In genomic region chr6:124495316-124496176, GRCh38 we compare ENCODE assay signal across 21 cellular contexts.
"Had no signal": no experiment of that assay in that cellular context is flagged by ENCODE, and none has a peak within 500 bp of the region (broad histone marks: within the 10 kb centered on the region; RNA-seq: fewer than 3 reads in every experiment).

No MANE protein-coding gene starts in this region.

- H3K4me3 Mint-ChIP-seq: activated CD4-positive, alpha-beta memory T cell treated with anti-CD3 and anti-CD28 coated beads, Interleukin-2, amount 10 ng/mL, durations not matched to agents 7 days and 5 days; activated CD4-positive, alpha-beta T cell treated with anti-CD3 and anti-CD28 coated beads, Interleukin-2, amount 10 ng/mL, durations not matched to agents 24 days and 14 days; activated naive CD4-positive, alpha-beta T cell treated with anti-CD3 and anti-CD28 coated beads, Interleukin-2, amount 10 ng/mL, durations not matched to agents 7 days and 5 days; activated T-cell treated with anti-CD3 and anti-CD28 coated beads, Interleukin-2, amount 50 U/mL, for 72 hours; effector memory CD8-positive, alpha-beta T cell; memory B cell; nephron progenitor cell; stimulated activated naive B cell treated with anti-CD40 and anti-IgM and Interleukin-4, amounts not matched to agents 10 μg/mL and 1 μg/mL and 100 μg/mL, for 72 hours had no signal

- H3K36me3 ChIP-seq: brain microvascular endothelial cell, colonic mucosa, esophagus muscularis mucosa, uterus had no signal

- H3K4me3 ChIP-seq: colonic mucosa, dorsolateral prefrontal cortex, esophagus muscularis mucosa, testis, uterus had no signal

- H3K9me3 ChIP-seq: colonic mucosa, esophagus muscularis mucosa, testis, uterus had no signal

- DNase-seq: activated CD4-positive, alpha-beta memory T cell treated with anti-CD3 and anti-CD28 coated beads, Interleukin-2, amount 10 ng/mL, durations not matched to agents 7 days and 5 days; activated CD4-positive, alpha-beta T cell treated with anti-CD3 and anti-CD28 coated beads, Interleukin-2, amount 10 ng/mL, durations not matched to agents 24 days and 14 days; activated effector memory CD4-positive, alpha-beta T cell treated with Interleukin-2 at 50 U/mL for 16 hours; activated naive CD4-positive, alpha-beta T cell treated with anti-CD3 and anti-CD28 coated beads, Interleukin-2, amount 10 ng/mL, durations not matched to agents 7 days and 5 days; activated T-cell treated with anti-CD3 and anti-CD28 coated beads, Interleukin-2, amount 50 U/mL, for 72 hours; brain microvascular endothelial cell; central memory CD4-positive, alpha-beta T cell; colonic mucosa; dorsolateral prefrontal cortex; effector memory CD8-positive, alpha-beta T cell; hypothalamus; nephron progenitor cell; occipital lobe; stimulated activated CD4-positive, alpha-beta T cell treated with anti-CD3 and anti-CD28 coated beads, Interleukin-2, amount 100 ng/mL, for 48 hours; stimulated activated CD8-positive, alpha-beta memory T cell treated with anti-CD3 and anti-CD28 coated beads, Interleukin-4, amount 100 ng/mL, for 48 hours; stimulated activated naive B cell treated with anti-CD40 and anti-IgM and Interleukin-4, amounts not matched to agents 10 μg/mL and 1 μg/mL and 100 μg/mL, for 72 hours; testis; uterus had no signal

- H3K36me3 Mint-ChIP-seq: activated naive CD4-positive, alpha-beta T cell treated with anti-CD3 and anti-CD28 coated beads, Interleukin-2, amount 10 ng/mL, durations not matched to agents 7 days and 5 days; memory B cell; stimulated activated naive B cell treated with anti-CD40 and anti-IgM and Interleukin-4, amounts not matched to agents 10 μg/mL and 1 μg/mL and 100 μg/mL, for 72 hours had no signal

- H3K27me3 Mint-ChIP-seq: activated CD4-positive, alpha-beta memory T cell treated with anti-CD3 and anti-CD28 coated beads, Interleukin-2, amount 10 ng/mL, durations not matched to agents 7 days and 5 days; activated CD4-positive, alpha-beta T cell treated with anti-CD3 and anti-CD28 coated beads, Interleukin-2, amount 10 ng/mL, durations not matched to agents 24 days and 14 days; activated naive CD4-positive, alpha-beta T cell treated with anti-CD3 and anti-CD28 coated beads, Interleukin-2, amount 10 ng/mL, durations not matched to agents 7 days and 5 days; effector memory CD8-positive, alpha-beta T cell; memory B cell; stimulated activated naive B cell treated with anti-CD40 and anti-IgM and Interleukin-4, amounts not matched to agents 10 μg/mL and 1 μg/mL and 100 μg/mL, for 72 hours had no signal

- H3K27me3 ChIP-seq: brain microvascular endothelial cell, colonic mucosa, dorsolateral prefrontal cortex, esophagus muscularis mucosa, testis, uterus had no signal

- H3K27ac Mint-ChIP-seq: activated CD4-positive, alpha-beta memory T cell treated with anti-CD3 and anti-CD28 coated beads, Interleukin-2, amount 10 ng/mL, durations not matched to agents 7 days and 5 days; activated CD4-positive, alpha-beta T cell treated with anti-CD3 and anti-CD28 coated beads, Interleukin-2, amount 10 ng/mL, durations not matched to agents 24 days and 14 days; activated naive CD4-positive, alpha-beta T cell treated with anti-CD3 and anti-CD28 coated beads, Interleukin-2, amount 10 ng/mL, durations not matched to agents 7 days and 5 days; activated T-cell treated with anti-CD3 and anti-CD28 coated beads, Interleukin-2, amount 50 U/mL, for 72 hours; memory B cell; nephron progenitor cell; stimulated activated naive B cell treated with anti-CD40 and anti-IgM and Interleukin-4, amounts not matched to agents 10 μg/mL and 1 μg/mL and 100 μg/mL, for 72 hours had no signal

- H3K4me1 Mint-ChIP-seq: activated CD4-positive, alpha-beta memory T cell treated with anti-CD3 and anti-CD28 coated beads, Interleukin-2, amount 10 ng/mL, durations not matched to agents 7 days and 5 days; activated CD4-positive, alpha-beta T cell treated with anti-CD3 and anti-CD28 coated beads, Interleukin-2, amount 10 ng/mL, durations not matched to agents 24 days and 14 days; activated naive CD4-positive, alpha-beta T cell treated with anti-CD3 and anti-CD28 coated beads, Interleukin-2, amount 10 ng/mL, durations not matched to agents 7 days and 5 days; memory B cell; nephron progenitor cell; stimulated activated naive B cell treated with anti-CD40 and anti-IgM and Interleukin-4, amounts not matched to agents 10 μg/mL and 1 μg/mL and 100 μg/mL, for 72 hours had no signal

- H3K27ac ChIP-seq: brain microvascular endothelial cell, colonic mucosa, esophagus muscularis mucosa, testis, uterus had no signal

- H3K4me1 ChIP-seq: colonic mucosa, esophagus muscularis mucosa, testis, uterus had no signal

- ATAC-seq: activated CD4-positive, CD25-positive, alpha-beta regulatory T cell treated with anti-CD3 and anti-CD28 coated beads, Interleukin-2, amount 50 U/mL, for 24 hours; activated T-cell treated with anti-CD3 and anti-CD28 coated beads, Interleukin-2, amount 50 U/mL, for 72 hours; effector memory CD8-positive, alpha-beta T cell; stimulated activated naive B cell treated with anti-CD40 and anti-IgM and Interleukin-4, amounts not matched to agents 10 μg/mL and 1 μg/mL and 100 μg/mL, for 72 hours had no signal

- H3K9me3 Mint-ChIP-seq: activated CD4-positive, alpha-beta memory T cell treated with anti-CD3 and anti-CD28 coated beads, Interleukin-2, amount 10 ng/mL, durations not matched to agents 7 days and 5 days; activated CD4-positive, alpha-beta T cell treated with anti-CD3 and anti-CD28 coated beads, Interleukin-2, amount 10 ng/mL, durations not matched to agents 24 days and 14 days; activated naive CD4-positive, alpha-beta T cell treated with anti-CD3 and anti-CD28 coated beads, Interleukin-2, amount 10 ng/mL, durations not matched to agents 7 days and 5 days; nephron progenitor cell; stimulated activated naive B cell treated with anti-CD40 and anti-IgM and Interleukin-4, amounts not matched to agents 10 μg/mL and 1 μg/mL and 100 μg/mL, for 72 hours had no signal
